12 cellular contexts compared by ENCODE assay signal in genomic region chr4:10730019-10730418, GRCh38. TPM values are rescaled to one million over a fixed set of nuclear protein-coding genes. Genes with fewer than 3 reads are reported as not detected.
DNase-seq lines count a peak whose midpoint lies in the region; ATAC-seq and TF ChIP-seq lines count a peak whose summit lies in the region.
"Had no signal": no experiment of that assay in that cellular context is flagged by ENCODE, and none has a peak within 500 bp of the region (broad histone marks: within the 10 kb centered on the region; RNA-seq: fewer than 3 reads in every experiment).

No MANE protein-coding gene starts in this region.

- H3K4me3 Mint-ChIP-seq in natural killer cell treated with Interleukin-12 subunit alpha and Interleukin-12 subunit beta and Interleukin-15 and Interleukin-18, amount 100 ng/mL, for 72 hours, result peak overlapping the region; percentile 81
- H3K4me3 Mint-ChIP-seq in natural killer cell, result no peak overlapping the region
- peak overlapping the region; percentile 55 for H3K4me3 Mint-ChIP-seq in stimulated activated naive CD8-positive, alpha-beta T cell treated with anti-CD3 and anti-CD28 coated beads, Interleukin-15, Interleukin-2, amounts not matched to agents 100 ng/mL and 50 ng/mL, for 24 hours

- intact Hi-C loops in natural killer cell (cut with micrococcal nuclease), result no loop called here

- peak; percentile 60 to 64 for ATAC-seq in natural killer cell treated with Interleukin-12 subunit alpha and Interleukin-12 subunit beta and Interleukin-15 and Interleukin-18, amount 100 ng/mL, for 72 hours
- no peak for ATAC-seq in natural killer cell
- ATAC-seq in HG02759 (IDR thresholded peaks at IDR 0.05; ENCODE audit: unreplicated experiment), result peak; percentile 46
- ATAC-seq in HG03460 (IDR thresholded peaks at IDR 0.05; ENCODE audit: unreplicated experiment), result peak; percentile 32
- ATAC-seq: mucosa of descending colon, sciatic nerve had no signal

- H3K36me3 Mint-ChIP-seq in natural killer cell treated with Interleukin-12 subunit alpha and Interleukin-12 subunit beta and Interleukin-15 and Interleukin-18, amount 100 ng/mL, for 72 hours, result no peaks in the 10 kb centered on the region
- H3K36me3 Mint-ChIP-seq in natural killer cell, result no peaks in the 10 kb centered on the region
- H3K36me3 Mint-ChIP-seq in stimulated activated naive CD8-positive, alpha-beta T cell treated with anti-CD3 and anti-CD28 coated beads, Interleukin-15, Interleukin-2, amounts not matched to agents 100 ng/mL and 50 ng/mL, for 24 hours (ENCODE audit: low read depth), result no peaks in the 10 kb centered on the region

- H3K27me3 Mint-ChIP-seq in natural killer cell treated with Interleukin-12 subunit alpha and Interleukin-12 subunit beta and Interleukin-15 and Interleukin-18, amount 100 ng/mL, for 72 hours, result no peaks in the 10 kb centered on the region
- peaks cover 0 to 2% of the 10 kb centered on the region in 2 donors for H3K27me3 Mint-ChIP-seq in natural killer cell (ENCODE audit: low read depth in 2 of 2)
- H3K27me3 Mint-ChIP-seq in stimulated activated naive CD8-positive, alpha-beta T cell treated with anti-CD3 and anti-CD28 coated beads, Interleukin-15, Interleukin-2, amounts not matched to agents 100 ng/mL and 50 ng/mL, for 24 hours, result no peaks in the 10 kb centered on the region

- peaks cover 6% of the 10 kb centered on the region for H3K9me3 Mint-ChIP-seq in natural killer cell treated with Interleukin-12 subunit alpha and Interleukin-12 subunit beta and Interleukin-15 and Interleukin-18, amount 100 ng/mL, for 72 hours
- H3K9me3 Mint-ChIP-seq in natural killer cell, result no peaks in the 10 kb centered on the region
- H3K9me3 Mint-ChIP-seq in stimulated activated naive CD8-positive, alpha-beta T cell treated with anti-CD3 and anti-CD28 coated beads, Interleukin-15, Interleukin-2, amounts not matched to agents 100 ng/mL and 50 ng/mL, for 24 hours, result peaks cover 15% of the 10 kb centered on the region

- H3K27ac Mint-ChIP-seq in natural killer cell treated with Interleukin-12 subunit alpha and Interleukin-12 subunit beta and Interleukin-15 and Interleukin-18, amount 100 ng/mL, for 72 hours, result peak overlapping the region; percentile 90 to 91
- no peak overlapping the region for H3K27ac Mint-ChIP-seq in natural killer cell
- peak overlapping the region; percentile 94 for H3K27ac Mint-ChIP-seq in stimulated activated naive CD8-positive, alpha-beta T cell treated with anti-CD3 and anti-CD28 coated beads, Interleukin-15, Interleukin-2, amounts not matched to agents 100 ng/mL and 50 ng/mL, for 24 hours

- no peak for TF ChIP-seq CTCF in natural killer cell (IDR thresholded peaks at IDR 0.05)

- H3K4me1 Mint-ChIP-seq in natural killer cell treated with Interleukin-12 subunit alpha and Interleukin-12 subunit beta and Interleukin-15 and Interleukin-18, amount 100 ng/mL, for 72 hours (ENCODE audit: low read depth in 2 of 2), result peaks cover 45 to 55% of the 10 kb centered on the region in 2 donors
- peaks cover 23 to 26% of the 10 kb centered on the region in 2 donors for H3K4me1 Mint-ChIP-seq in natural killer cell
- peaks cover 83% of the 10 kb centered on the region for H3K4me1 Mint-ChIP-seq in stimulated activated naive CD8-positive, alpha-beta T cell treated with anti-CD3 and anti-CD28 coated beads, Interleukin-15, Interleukin-2, amounts not matched to agents 100 ng/mL and 50 ng/mL, for 24 hours (ENCODE audit: low read depth)

- DNase-seq in natural killer cell treated with Interleukin-12 subunit alpha and Interleukin-12 subunit beta and Interleukin-15 and Interleukin-18, amount 100 ng/mL, for 72 hours (ENCODE audit: low spot score), result no peak
- DNase-seq in natural killer cell, result no peak
- DNase-seq in GM19238 (ENCODE audit: insufficient read length, low spot score), result no peak
- no peak for DNase-seq in HuH-7 (ENCODE audit: low spot score)
- no peak for DNase-seq in activated CD8-positive, alpha-beta memory T cell treated with anti-CD3 and anti-CD28 coated beads, Interleukin-2, amount 50 U/mL, for 48 hours
- DNase-seq: activated effector memory CD4-positive, alpha-beta T cell treated with anti-CD3 and anti-CD28 coated beads, Interleukin-2, amount 50 U/mL, for 16 hours; mucosa of descending colon; NCI-H82 had no signal

RNA-seq across cellular contexts. Expression of gene CLNK, which starts 45.5 kb away (rescaled TPM):
- total RNA-seq in natural killer cell treated with Interleukin-12 subunit alpha and Interleukin-12 subunit beta and Interleukin-15 and Interleukin-18, amount 100 ng/mL, for 72 hours, result under 1 TPM; 0.45 to 0.70 TPM
- 1 to 10 TPM in 2 of 3 donors, under 1 TPM in 1; 1.00 to 1.1 (median 1.0) TPM for total RNA-seq in natural killer cell
- total RNA-seq: sciatic nerve had no signal

Comparison
In these comparisons a context has a peak if more than half of its experiments do, and no peak if none do; other contexts are left out.
1. ATAC-seq: peak in natural killer cell treated with Interleukin-12 subunit alpha and Interleukin-12 subunit beta and Interleukin-15 and Interleukin-18, amount 100 ng/mL, for 72 hours (2 of 2), HG02759 (single experiment) and HG03460 (single experiment); none in natural killer cell (0 of 3).
2. H3K27ac Mint-ChIP-seq: peak in natural killer cell treated with Interleukin-12 subunit alpha and Interleukin-12 subunit beta and Interleukin-15 and Interleukin-18, amount 100 ng/mL, for 72 hours (2 of 2) and stimulated activated naive CD8-positive, alpha-beta T cell treated with anti-CD3 and anti-CD28 coated beads, Interleukin-15, Interleukin-2, amounts not matched to agents 100 ng/mL and 50 ng/mL, for 24 hours (single experiment); none in natural killer cell (0 of 2).